Comparison of ENCODE assay signal across 20 cellular contexts in the genomic region with DNA sequence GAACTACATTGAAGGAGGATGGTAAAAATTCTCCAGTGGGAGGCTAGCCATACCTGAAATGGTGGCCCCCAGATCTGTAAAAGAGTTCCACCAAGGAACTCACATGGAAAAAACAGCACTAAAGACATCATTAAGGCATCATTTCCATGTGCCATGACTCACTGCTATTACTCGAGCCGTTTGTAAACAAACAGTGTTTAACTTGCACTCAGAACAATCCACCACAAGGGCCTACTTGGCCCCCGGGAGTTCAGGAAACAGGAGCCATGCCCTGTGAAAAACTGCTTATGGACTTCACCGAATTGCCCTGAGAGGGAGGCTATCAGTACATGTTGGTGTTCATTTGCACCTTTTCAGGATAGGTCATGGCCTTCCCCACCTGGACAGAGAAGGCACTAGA. TPM values are rescaled to one million over a fixed set of nuclear protein-coding genes. Genes with fewer than 3 reads are reported as not detected.
DNase-seq lines count a peak whose midpoint lies in the region; ATAC-seq and TF ChIP-seq lines count a peak whose summit lies in the region.
"Had no signal": no experiment of that assay in that cellular context is flagged by ENCODE, and none has a peak within 500 bp of the region (broad histone marks: within the 10 kb centered on the region; RNA-seq: fewer than 3 reads in every experiment).

No MANE protein-coding gene starts in this region.

- H3K4me2 ChIP-seq in GM23248 (ENCODE audit: unreplicated experiment): no peak overlapping the region
- peak overlapping the region; percentile 20 for H3K4me2 ChIP-seq in PC-3 (ENCODE audit: low read length)
- H3K4me2 ChIP-seq: KMS-11 had no signal

- H3K4me3 ChIP-seq in GM23248 (no peak overlapping the region), PC-3 (ENCODE audit: low read length) (no peak overlapping the region), fibroblast of villous mesenchyme (ENCODE audit: low read depth, low read length) (no peak overlapping the region), esophagus muscularis mucosa (no peak overlapping the region)
- H3K4me3 ChIP-seq: GM12878 had no signal

- no peak for TF ChIP-seq CTCF in PC-3 (conservative IDR thresholded peaks at IDR 0.05; ENCODE audit: low read depth, low read length)
- TF ChIP-seq CTCF in fibroblast of villous mesenchyme (IDR thresholded peaks at IDR 0.05; ENCODE audit: insufficient read depth, low read depth, low read length): no peak
- no peak for TF ChIP-seq CTCF in esophagus muscularis mucosa (IDR thresholded peaks at IDR 0.05)

- 69 to 72% methylated on average over 4 of the region's 4 CpGs for WGBS in GM23248 (ENCODE audit: low coverage in 1 of 2, low lambda C conversion rate in 2 of 2, missing lambda C conversion rate in 2 of 2), 2 experiments
- WGBS in esophagus muscularis mucosa: 72% methylated on average over 4 of the region's 4 CpGs

- DNase-seq in COLO668 (lab: John Stamatoyannopoulos, UW; ENCODE audit: unreplicated experiment) (peak; percentile 58), GM23248 (peak; percentile 9), PC-3 (peak; percentile 78), fibroblast of villous mesenchyme (ENCODE audit: low read depth) (peak; percentile 39), occipital lobe (lab: John Stamatoyannopoulos, UW) (no peak), esophagus muscularis mucosa (ENCODE audit: extremely low spot score) (no peak)
- no peak for DNase-seq in NK-92 treated with Interleukin-12 subunit alpha and Interleukin-12 subunit beta, amount 100 ng/mL, for 24 hours (lab: John Stamatoyannopoulos, UW)
- DNase-seq in activated CD4-positive, alpha-beta T cell treated with anti-CD3 and anti-CD28 coated beads, Interleukin-2, amount 50 U/mL, for 4 hours: no peak
- DNase-seq: activated CD4-positive, alpha-beta T cell treated with anti-CD3 and anti-CD28 coated beads for 36 hours; DND-41; NCI-H2171 treated with DMSO at 0.1 percent for 48 hours; stimulated activated CD4-positive, alpha-beta T cell treated with anti-CD3 and anti-CD28 coated beads, Interleukin-15, amount 100 ng/mL, for 24 hours; substantia nigra; T-helper 1 cell had no signal

- no peak for TF ChIP-seq EP300 in esophagus muscularis mucosa (IDR thresholded peaks at IDR 0.05)

- no peaks in the 10 kb centered on the region for H3K36me3 ChIP-seq in GM23248 (ENCODE audit: low read depth)
- 0 out of 2 replicates have a peak, but pooled peaks cover 4% of the 10 kb centered on the region for H3K36me3 ChIP-seq in PC-3 (ENCODE audit: low read depth, low read length)
- H3K36me3 ChIP-seq in esophagus muscularis mucosa: no peaks in the 10 kb centered on the region

- peak; percentile 94 for ATAC-seq in PC-3
- ATAC-seq: activated CD4-positive, alpha-beta T cell treated with anti-CD3 and anti-CD28 coated beads for 36 hours; GM12878; HCT116 had no signal

- CTCF ChIA-PET in PC-3 (lab: Charles Lee): no interaction called here

- H3K79me2 ChIP-seq in GM23248 (ENCODE audit: insufficient read depth) (no peaks in the 10 kb centered on the region), PC-3 (ENCODE audit: low read length) (no peaks in the 10 kb centered on the region)

- H2AFZ ChIP-seq in GM23248 (no peak overlapping the region), PC-3 (ENCODE audit: low read length) (peak overlapping the region; percentile 34)

- H3K9me2 ChIP-seq in GM23248 (ENCODE audit: insufficient read depth): no peaks in the 10 kb centered on the region
- no peaks in the 10 kb centered on the region for H3K9me2 ChIP-seq in PC-3 (replicated peaks; ENCODE audit: low read length)

- H3F3A ChIP-seq in GM23248 (ENCODE audit: insufficient read depth) (no peaks in the 10 kb centered on the region), PC-3 (ENCODE audit: low read length, unreplicated experiment) (no peaks in the 10 kb centered on the region)

- POLR2A ChIA-PET in PC-3 (lab: Charles Lee; ENCODE audit: unreplicated experiment): no interaction called here

- H3K4me1 ChIP-seq in GM23248 (ENCODE audit: insufficient read depth): no peaks in the 10 kb centered on the region
- H3K4me1 ChIP-seq in PC-3 (ENCODE audit: insufficient read depth, low read length): peaks cover 19% of the 10 kb centered on the region
- H3K4me1 ChIP-seq in esophagus muscularis mucosa: peaks cover 0 to 12% (median 7%) of the 10 kb centered on the region in 4 donors

- no peaks in the 10 kb centered on the region for H3K9me3 ChIP-seq in GM23248 (ENCODE audit: low read depth)
- 0 out of 2 replicates have a peak, but pooled peaks cover 10% of the 10 kb centered on the region for H3K9me3 ChIP-seq in PC-3 (ENCODE audit: low read length)
- no peaks in the 10 kb centered on the region for H3K9me3 ChIP-seq in esophagus muscularis mucosa

- H3K9ac ChIP-seq in GM23248: no peak overlapping the region
- no peak overlapping the region for H3K9ac ChIP-seq in PC-3 (ENCODE audit: low read length)
- H3K9ac ChIP-seq: KMS-11 had no signal

- H3K27ac ChIP-seq in GM23248 (no peak overlapping the region), PC-3 (ENCODE audit: low read length) (peak overlapping the region; percentile 3; the same call in 1 of the 2 replicates), esophagus muscularis mucosa (replicated peaks in 1 of 4) (no peak overlapping the region)
- H3K27ac ChIP-seq: epithelial cell of prostate, KMS-11 had no signal

- in situ Hi-C loops in GM23248 (cut with MboI): no loop called here

- no peak for TF ChIP-seq POLR2A in esophagus muscularis mucosa (IDR thresholded peaks at IDR 0.05; ENCODE audit: low read depth)

- H4K20me1 ChIP-seq in GM23248 (ENCODE audit: insufficient read depth) (no peaks in the 10 kb centered on the region), PC-3 (ENCODE audit: low read length) (no peaks in the 10 kb centered on the region)

- intact Hi-C loops in PC-3 (cut with micrococcal nuclease) (no loop called here), esophagus muscularis mucosa (cut with DNase I) (no loop called here)

- no TSS peak for BruUV-seq in PC-3 (replicated peaks; lab: Mats Ljungman, UMichigan)

- H3K27me3 ChIP-seq in GM23248 (replicated peaks; ENCODE audit: insufficient read depth) (no peaks in the 10 kb centered on the region; the same call in 1 of the 2 replicates), PC-3 (ENCODE audit: low read length) (no peaks in the 10 kb centered on the region), esophagus muscularis mucosa (no peaks in the 10 kb centered on the region)

RNA-seq across cellular contexts. Expression of a gene that starts 18.2 kb away (rescaled TPM):
- not detected in 2 replicates for total RNA-seq in GM23248 (2014; rRNA removed; shearing (Covaris generic))
- not detected in 2 replicates for polyA plus RNA-seq in GM23248 (2016; fragmentation: Nextera tagmentation; extraction: Ambion mirVana)
- total RNA-seq in PC-3 (2014; rRNA removed) (0.29 TPM in 1 of 2 replicates, not detected in the other), fibroblast of villous mesenchyme (not detected in 2 replicates), occipital lobe (not detected), esophagus muscularis mucosa (under 1 TPM in 1 of 4 donors, not detected in 3; 0.17 TPM)
- total RNA-seq: RPMI7951 had no signal
- polyA plus RNA-seq: BJ had no signal

Comparison
In these comparisons a context has a peak if more than half of its experiments do, and no peak if none do; other contexts are left out.
1. DNase-seq: peak in COLO668 (single experiment), GM23248 (single experiment), PC-3 (single experiment) and fibroblast of villous mesenchyme (single experiment); none in NK-92 treated with Interleukin-12 subunit alpha and Interleukin-12 subunit beta, amount 100 ng/mL, for 24 hours (single experiment), occipital lobe (single experiment), activated CD4-positive, alpha-beta T cell treated with anti-CD3 and anti-CD28 coated beads, Interleukin-2, amount 50 U/mL, for 4 hours (0 of 2) and esophagus muscularis mucosa (single experiment).